Comparison of ENCODE assay signal across 2 cellular contexts in the genomic region with DNA sequence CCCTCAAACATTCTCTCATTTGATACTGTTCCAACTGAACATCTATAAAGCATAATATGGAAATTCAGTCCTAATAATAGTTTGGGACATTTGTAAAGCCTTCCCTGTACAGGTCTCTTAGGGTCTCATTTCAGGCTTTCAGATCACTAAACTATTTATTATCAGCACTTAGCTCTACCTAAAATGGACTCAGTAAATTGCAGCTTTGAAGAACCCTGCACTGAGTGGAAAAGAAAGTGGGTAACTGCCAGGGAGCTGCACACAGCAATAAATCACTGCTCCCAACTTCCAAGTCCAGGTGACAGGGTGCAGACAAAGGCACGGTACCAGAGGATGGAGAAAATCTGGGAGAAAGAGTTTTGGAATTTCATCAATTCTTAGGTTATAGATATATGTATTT.
TF ChIP-seq lines count a peak whose summit lies in the region.

No MANE protein-coding gene starts in this region.

TF ChIP-seq in SK-N-SH treated with all-trans-retinoic acid at 6 μM for 48 hours, 23 proteins besides CTCF, POLR2A, EP300 and RAD21 (continued from another document):
- TF ChIP-seq, protein P1, sequence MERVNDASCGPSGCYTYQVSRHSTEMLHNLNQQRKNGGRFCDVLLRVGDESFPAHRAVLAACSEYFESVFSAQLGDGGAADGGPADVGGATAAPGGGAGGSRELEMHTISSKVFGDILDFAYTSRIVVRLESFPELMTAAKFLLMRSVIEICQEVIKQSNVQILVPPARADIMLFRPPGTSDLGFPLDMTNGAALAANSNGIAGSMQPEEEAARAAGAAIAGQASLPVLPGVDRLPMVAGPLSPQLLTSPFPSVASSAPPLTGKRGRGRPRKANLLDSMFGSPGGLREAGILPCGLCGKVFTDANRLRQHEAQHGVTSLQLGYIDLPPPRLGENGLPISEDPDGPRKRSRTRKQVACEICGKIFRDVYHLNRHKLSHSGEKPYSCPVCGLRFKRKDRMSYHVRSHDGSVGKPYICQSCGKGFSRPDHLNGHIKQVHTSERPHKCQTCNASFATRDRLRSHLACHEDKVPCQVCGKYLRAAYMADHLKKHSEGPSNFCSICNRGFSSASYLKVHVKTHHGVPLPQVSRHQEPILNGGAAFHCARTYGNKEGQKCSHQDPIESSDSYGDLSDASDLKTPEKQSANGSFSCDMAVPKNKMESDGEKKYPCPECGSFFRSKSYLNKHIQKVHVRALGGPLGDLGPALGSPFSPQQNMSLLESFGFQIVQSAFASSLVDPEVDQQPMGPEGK (CRISPR knock-in tag; IDR thresholded peaks at IDR 0.05; ENCODE audit: borderline replicate concordance) = no peak
- TF ChIP-seq SNAI2 (CRISPR knock-in tag; IDR thresholded peaks at IDR 0.05) (no peak), ZFP3 (CRISPR knock-in tag; IDR thresholded peaks at IDR 0.05) (no peak), PPARA (CRISPR knock-in tag; IDR thresholded peaks at IDR 0.05; ENCODE audit: borderline replicate concordance) (no peak), ISL1 (CRISPR knock-in tag; IDR thresholded peaks at IDR 0.05) (peak; percentile 68), RARB (CRISPR knock-in tag; IDR thresholded peaks at IDR 0.05) (no peak)

TF ChIP-seq in SK-N-SH, 30 proteins besides CTCF, POLR2A, EP300 and RAD21 (continued from another document):
- TF ChIP-seq IRF3 (IDR thresholded peaks at IDR 0.05; ENCODE audit: low read depth, low read length) = no peak
- no peak for TF ChIP-seq TCF12 (IDR thresholded peaks at IDR 0.05)
